In the genomic region with DNA sequence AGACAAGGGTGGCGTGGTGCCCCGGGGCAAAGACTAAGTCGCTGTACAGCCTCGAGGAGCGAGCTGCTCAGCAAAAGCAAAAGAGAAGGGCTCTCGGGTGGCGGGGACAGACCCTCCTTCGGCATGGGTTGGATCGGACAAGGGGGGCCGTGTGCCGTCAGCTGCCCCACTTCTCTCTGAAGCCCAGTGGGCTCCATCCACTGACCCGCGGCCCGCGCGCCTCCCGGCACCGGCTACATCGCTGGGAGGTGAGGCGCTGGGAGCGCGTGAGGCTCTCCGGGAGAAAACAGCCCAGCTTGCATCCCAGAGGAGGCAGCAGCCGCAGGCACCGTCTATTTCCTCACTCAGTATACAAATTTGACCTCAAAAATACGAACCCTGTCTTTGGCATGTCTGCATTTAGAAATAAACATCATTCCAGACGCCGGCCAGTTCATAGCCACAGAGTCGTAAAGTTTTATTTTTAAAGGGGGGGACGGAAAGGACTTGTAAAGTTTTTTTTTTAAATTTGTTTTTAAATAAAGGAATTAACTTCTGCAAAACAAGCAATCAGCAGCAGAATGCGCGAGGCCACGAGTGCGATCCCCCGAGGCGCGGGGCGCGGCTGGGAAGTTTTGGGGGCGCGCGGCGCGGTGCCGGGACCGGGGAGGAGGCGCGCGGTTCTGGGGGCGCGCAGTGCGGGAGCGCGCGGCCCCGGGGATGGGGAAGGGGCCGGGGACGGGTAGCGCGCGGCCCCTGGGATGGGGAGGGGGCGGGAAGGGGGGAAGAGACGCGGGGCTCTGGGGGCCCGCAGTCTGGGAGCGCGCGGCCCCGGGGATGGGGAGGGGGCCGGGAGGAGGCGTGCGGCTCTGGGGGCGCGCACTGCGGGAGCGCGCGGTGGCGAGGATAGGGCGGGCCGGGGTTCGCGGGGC, we compare ENCODE assay signal across 8 cellular contexts. TPM values are rescaled to one million over a fixed set of nuclear protein-coding genes. Genes with fewer than 3 reads are reported as not detected.
DNase-seq lines count a peak whose midpoint lies in the region; ATAC-seq, FAIRE-seq and TF ChIP-seq lines count a peak whose summit lies in the region.

No MANE protein-coding gene starts in this region.

- no TSS peak for BruUV-seq in K562 (replicated peaks; lab: Mats Ljungman, UMichigan)

- TF ChIP-seq EP300 in K562 (IDR thresholded peaks at IDR 0.05; ENCODE audit: low read length): no peak

- 30% methylated on average over 41 of the region's 83 CpGs for WGBS in K562 (ENCODE audit: insufficient coverage, low coverage, missing lambda C conversion rate)
- WGBS in iPS DF 6.9 (ENCODE audit: insufficient coverage, insufficient read length): no CpG with 5 or more reads among the region's 83 CpGs

- H3K4me2 ChIP-seq in K562 (ENCODE audit: insufficient read depth, low read length): no peak overlapping the region

- no peak for FAIRE-seq in K562 (lab: Jason Lieb, UNC)

- in situ Hi-C loops in K562 (cut with MboI): no loop called here

- DNase-seq in NCI-H82 (lab: John Stamatoyannopoulos, UW): peak; percentile 68
- no peak for DNase-seq in NCI-H82 treated with DMSO at 0.1 percent for 48 hours (lab: John Stamatoyannopoulos, UW; ENCODE audit: unreplicated experiment)
- DNase-seq in NCI-H460 (ENCODE audit: extremely low read depth, low read depth): peak; percentile 16
- no peak for DNase-seq in K562 (ENCODE audit: extremely low read depth in 1 of 4, low spot score in 3 of 4)
- no peak for DNase-seq in iPS DF 6.9 (ENCODE audit: low read depth, low spot score)
- peak; percentile 46 for DNase-seq in renal cortical epithelial cell (ENCODE audit: low read depth)
- no peak for DNase-seq in DMS153 (lab: John Stamatoyannopoulos, UW)

- H3K9me3 ChIP-seq in HEK293 (ENCODE audit: control insufficient read depth, insufficient read depth, low read depth, low read length) (no peaks in the 10 kb centered on the region), K562 (replicated peaks; ENCODE audit: control insufficient read depth, insufficient read depth, low read depth, low read length) (no peaks in the 10 kb centered on the region), iPS DF 6.9 (ENCODE audit: control insufficient read depth, insufficient read depth, low read length) (no peaks in the 10 kb centered on the region)

- H3K36me3 ChIP-seq in HEK293 (ENCODE audit: control insufficient read depth in 2 of 2, insufficient read depth in 1 of 2, low read length in 2 of 2) (peaks cover 6 to 9% of the 10 kb centered on the region in 2 experiments; a peak in 2 of 3 replicates), K562 (ENCODE audit: control insufficient read depth, insufficient read depth, low read length) (no peaks in the 10 kb centered on the region), iPS DF 6.9 (ENCODE audit: control insufficient read depth, insufficient read depth, low read length) (no peaks in the 10 kb centered on the region)

- no peaks in the 10 kb centered on the region for H3K9me1 ChIP-seq in K562 (ENCODE audit: control insufficient read depth, insufficient read depth, low read length)

- H3K4me3 ChIP-seq in HEK293 (ENCODE audit: low read depth, low read length) (peak overlapping the region; percentile 79), K562 (no peak overlapping the region), iPS DF 6.9 (ENCODE audit: low read length) (peak overlapping the region; percentile 39; the same call in 1 of the 2 replicates)

- H3K27ac ChIP-seq in HEK293 (ENCODE audit: extremely low read depth, low read depth, low read length): no peak overlapping the region
- H3K27ac ChIP-seq in K562 (ENCODE audit: extremely low read depth, low read depth, low read length): no peak overlapping the region
- no peak overlapping the region for H3K27ac ChIP-seq in iPS DF 6.9 (ENCODE audit: low read length)

- POLR2A ChIA-PET in HEK293 (lab: Yijun Ruan, JAX) (interaction anchor here (0.6 to 1.1 kb wide), 2 partner anchors 11 to 140 kb away, joined by 3 read pairs; partner anchors contain the start of gene ERO1B), K562 (lab: Yijun Ruan, JAX) (interaction anchor here (0.6 to 1.0 kb wide), 5 partner anchors 9 to 1259 kb away, joined by 3 to 5 read pairs (median 3); no protein-coding TSS in a partner anchor)

- ATAC-seq in K562: no peak

- no peaks in the 10 kb centered on the region for H3K79me2 ChIP-seq in K562 (ENCODE audit: control insufficient read depth, insufficient read depth, low read length)

- no peak overlapping the region for H2AFZ ChIP-seq in K562 (ENCODE audit: low read depth, low read length)

- H3K27me3 ChIP-seq in K562 (ENCODE audit: control insufficient read depth in 2 of 2, insufficient read depth in 2 of 2, low read length in 2 of 2) (peaks cover 52 to 64% of the 10 kb centered on the region in 2 experiments), iPS DF 6.9 (ENCODE audit: control insufficient read depth, insufficient read depth, low read length) (peaks cover 23% of the 10 kb centered on the region)

- intact Hi-C loops in K562 (cut with micrococcal nuclease): no loop called here

- TF ChIP-seq POLR2A in K562 (conservative IDR thresholded peaks at IDR 0.05): no peak

- H3K4me1 ChIP-seq in HEK293 (ENCODE audit: control insufficient read depth, insufficient read depth, low read length): peaks cover 5% of the 10 kb centered on the region
- H3K4me1 ChIP-seq in K562 (replicated peaks in 1 of 2; ENCODE audit: control insufficient read depth in 2 of 2, insufficient read depth in 2 of 2, low read length in 2 of 2): peaks cover 0 to 15% of the 10 kb centered on the region in 2 experiments; a peak in 2 of 5 replicates
- peaks cover 4% of the 10 kb centered on the region; the same call in 1 of the 2 replicates for H3K4me1 ChIP-seq in iPS DF 6.9 (ENCODE audit: control insufficient read depth, insufficient read depth, low read length)

- CTCF ChIA-PET in HEK293 (lab: Yijun Ruan, JAX): interaction anchor here (0.6 to 1.3 kb wide), 3 partner anchors 38 to 467 kb away, joined by 3 to 5 read pairs (median 3); no protein-coding TSS in a partner anchor
- CTCF ChIA-PET in K562 (lab: Yijun Ruan, JAX; ENCODE audit: low intra/inter-chr PET ratio): no interaction called here

- no peak for TF ChIP-seq RAD21 in K562 (CRISPR knock-in tag; conservative IDR thresholded peaks at IDR 0.05 in 1 of 2, IDR thresholded peaks at IDR 0.05 in 1 of 2)

- no peak overlapping the region for H3K9ac ChIP-seq in K562 (ENCODE audit: insufficient read depth in 1 of 2, low read depth in 2 of 2, low read length in 2 of 2)

- H4K20me1 ChIP-seq in K562 (replicated peaks; ENCODE audit: control insufficient read depth, insufficient read depth, low read length): 0 out of 2 replicates have a peak, but pooled peaks cover 5% of the 10 kb centered on the region

- TF ChIP-seq CTCF in HEK293 (tag by site-specific recombination; IDR thresholded peaks at IDR 0.05): no peak; the same call in 1 of the 2 replicates
- no peak for TF ChIP-seq CTCF in K562 (IDR thresholded peaks at IDR 0.05 in 2 of 3, conservative IDR thresholded peaks at IDR 0.05 in 1 of 3; ENCODE audit: insufficient read depth in 2 of 3, low read depth in 1 of 3, low read length in 3 of 3)

TF ChIP-seq in HEK293, 187 proteins besides CTCF, POLR2A, EP300 and RAD21 (continues in another document):
- TF ChIP-seq GLIS1 (tag by site-specific recombination; IDR thresholded peaks at IDR 0.05) (peak; percentile 59; the same call in 1 of the 2 replicates), PBX3 (CRISPR knock-in tag; IDR thresholded peaks at IDR 0.05) (no peak)

TF ChIP-seq in K562, 482 proteins besides CTCF, POLR2A, EP300 and RAD21:
- no peak for TF ChIP-seq CHD2 (IDR thresholded peaks at IDR 0.05; ENCODE audit: low read depth, low read length)
- 0 out of 2 replicates have a peak, but pooled peaks have one; percentile 44 for TF ChIP-seq ZNF644 (tag; IDR thresholded peaks at IDR 0.05; ENCODE audit: low read depth)
- TF ChIP-seq ZNF395 (CRISPR knock-in tag; IDR thresholded peaks at IDR 0.05): peak; percentile 40; the same call in 1 of the 2 replicates

RNA-seq across cellular contexts. Expression of gene GPR137B, which starts 0.6 kb away (rescaled TPM):
- total RNA-seq in NCI-H460 (2014; rRNA removed; shearing (Covaris generic)): 6.5 and 6.9 TPM in 2 replicates
- polyA plus RNA-seq in NCI-H460 (2014; cell fraction: nucleus; rRNA removed): 0.64 and 1.5 TPM in 2 replicates
- total RNA-seq in K562 (2011; cell fraction: chromatin; rRNA removed; ENCODE audit: low replicate concordance): 0.28 and 0.65 TPM in 2 replicates
- total RNA-seq in K562 (2011; cell fraction: nucleolus; rRNA removed): 0.17 and 0.79 TPM in 2 replicates
- total RNA-seq in K562 (2011; cell fraction: nucleoplasm; rRNA removed): 0.22 and 2.1 TPM in 2 replicates
- total RNA-seq in K562 (2014; rRNA removed): 0.36 and 0.94 TPM in 2 replicates
- 0.70 and 0.76 TPM in 2 replicates for total RNA-seq in K562 (2014; rRNA removed; fragmentation: Illumina TruSeq; extraction: Trizol)
- 0.75 and 0.87 TPM in 2 replicates for total RNA-seq in K562 (2015; rRNA removed; fragmentation: Illumina TruSeq; extraction: Trizol)
- total RNA-seq in K562 (2021): 0.49 and 0.62 TPM in 2 replicates
- polyA plus RNA-seq in K562 (2011; rRNA removed): 0.04 and 0.28 TPM in 2 replicates
- polyA plus RNA-seq in K562 (2011; cell fraction: cytosol; rRNA removed): 0.07 and 0.19 TPM in 2 replicates
- polyA plus RNA-seq in K562 (2011; cell fraction: nucleus; rRNA removed): 0.30 and 0.60 TPM in 2 replicates
- 0.78 and 1.8 TPM in 2 replicates for polyA plus RNA-seq in K562 (2012)
- 1.0 and 1.1 TPM in 2 replicates for polyA plus RNA-seq in K562 (2014; fragmentation: Illumina TruSeq; extraction: Trizol)
- polyA plus RNA-seq in K562 (2014; fragmentation: Nextera tagmentation; extraction: Ambion mirVana): under 1 TPM; 0.14 to 0.35 TPM
- polyA plus RNA-seq in K562 (2014; rRNA removed): 0.49 and 0.62 TPM in 2 replicates
- polyA minus RNA-seq in K562 (2011; rRNA and poly(A)+ RNA removed): 0.27 TPM in 1 of 2 replicates, not detected in the other
- polyA minus RNA-seq in K562 (2011; cell fraction: cytosol; rRNA and poly(A)+ RNA removed): not detected in 2 replicates
- polyA minus RNA-seq in K562 (2011; cell fraction: nucleus; rRNA and poly(A)+ RNA removed): 0.13 TPM in 1 of 2 replicates, not detected in the other
- total RNA-seq in renal cortical epithelial cell: 10.2 and 12.2 TPM in 2 replicates

Comparison
In these comparisons a context has a peak if more than half of its experiments do, and no peak if none do; other contexts are left out.
1. DNase-seq: peak in NCI-H82 (single experiment), NCI-H460 (single experiment) and renal cortical epithelial cell (single experiment); none in NCI-H82 treated with DMSO at 0.1 percent for 48 hours (single experiment), K562 (0 of 4), iPS DF 6.9 (single experiment) and DMS153 (single experiment).